1 cellular context compared by ENCODE assay signal in genomic region chr4:20723019-20723418, GRCh38.
TF ChIP-seq lines count a peak whose summit lies in the region.

No MANE protein-coding gene starts in this region.

TF ChIP-seq in HepG2, 621 proteins besides CTCF, POLR2A, EP300 and RAD21:
- TF ChIP-seq ZNF260 (CRISPR knock-in tag; IDR thresholded peaks at IDR 0.05; ENCODE audit: borderline replicate concordance, low read depth) = no peak
- TF ChIP-seq HDAC1 (CRISPR knock-in tag; IDR thresholded peaks at IDR 0.05) = no peak
- TF ChIP-seq IRX3 (CRISPR knock-in tag; IDR thresholded peaks at IDR 0.05; ENCODE audit: borderline replicate concordance, low read depth) = no peak
- no peak for TF ChIP-seq SP140L (CRISPR knock-in tag; IDR thresholded peaks at IDR 0.05; ENCODE audit: borderline replicate concordance)
- TF ChIP-seq THAP7 (CRISPR knock-in tag; IDR thresholded peaks at IDR 0.05) = no peak
- TF ChIP-seq ZNF263 (CRISPR knock-in tag; IDR thresholded peaks at IDR 0.05) = no peak
- TF ChIP-seq, protein P1, sequence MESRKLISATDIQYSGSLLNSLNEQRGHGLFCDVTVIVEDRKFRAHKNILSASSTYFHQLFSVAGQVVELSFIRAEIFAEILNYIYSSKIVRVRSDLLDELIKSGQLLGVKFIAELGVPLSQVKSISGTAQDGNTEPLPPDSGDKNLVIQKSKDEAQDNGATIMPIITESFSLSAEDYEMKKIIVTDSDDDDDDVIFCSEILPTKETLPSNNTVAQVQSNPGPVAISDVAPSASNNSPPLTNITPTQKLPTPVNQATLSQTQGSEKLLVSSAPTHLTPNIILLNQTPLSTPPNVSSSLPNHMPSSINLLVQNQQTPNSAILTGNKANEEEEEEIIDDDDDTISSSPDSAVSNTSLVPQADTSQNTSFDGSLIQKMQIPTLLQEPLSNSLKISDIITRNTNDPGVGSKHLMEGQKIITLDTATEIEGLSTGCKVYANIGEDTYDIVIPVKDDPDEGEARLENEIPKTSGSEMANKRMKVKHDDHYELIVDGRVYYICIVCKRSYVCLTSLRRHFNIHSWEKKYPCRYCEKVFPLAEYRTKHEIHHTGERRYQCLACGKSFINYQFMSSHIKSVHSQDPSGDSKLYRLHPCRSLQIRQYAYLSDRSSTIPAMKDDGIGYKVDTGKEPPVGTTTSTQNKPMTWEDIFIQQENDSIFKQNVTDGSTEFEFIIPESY (CRISPR knock-in tag; IDR thresholded peaks at IDR 0.05) = no peak
- TF ChIP-seq GLI4 (CRISPR knock-in tag; IDR thresholded peaks at IDR 0.05; ENCODE audit: borderline replicate concordance) = no peak
- TF ChIP-seq KLF12 (CRISPR knock-in tag; IDR thresholded peaks at IDR 0.05; ENCODE audit: borderline replicate concordance) = no peak
- no peak for TF ChIP-seq PLRG1 (conservative IDR thresholded peaks at IDR 0.05)
- no peak for TF ChIP-seq MIER3 (CRISPR knock-in tag; IDR thresholded peaks at IDR 0.05; ENCODE audit: borderline replicate concordance)
- TF ChIP-seq, protein P2, sequence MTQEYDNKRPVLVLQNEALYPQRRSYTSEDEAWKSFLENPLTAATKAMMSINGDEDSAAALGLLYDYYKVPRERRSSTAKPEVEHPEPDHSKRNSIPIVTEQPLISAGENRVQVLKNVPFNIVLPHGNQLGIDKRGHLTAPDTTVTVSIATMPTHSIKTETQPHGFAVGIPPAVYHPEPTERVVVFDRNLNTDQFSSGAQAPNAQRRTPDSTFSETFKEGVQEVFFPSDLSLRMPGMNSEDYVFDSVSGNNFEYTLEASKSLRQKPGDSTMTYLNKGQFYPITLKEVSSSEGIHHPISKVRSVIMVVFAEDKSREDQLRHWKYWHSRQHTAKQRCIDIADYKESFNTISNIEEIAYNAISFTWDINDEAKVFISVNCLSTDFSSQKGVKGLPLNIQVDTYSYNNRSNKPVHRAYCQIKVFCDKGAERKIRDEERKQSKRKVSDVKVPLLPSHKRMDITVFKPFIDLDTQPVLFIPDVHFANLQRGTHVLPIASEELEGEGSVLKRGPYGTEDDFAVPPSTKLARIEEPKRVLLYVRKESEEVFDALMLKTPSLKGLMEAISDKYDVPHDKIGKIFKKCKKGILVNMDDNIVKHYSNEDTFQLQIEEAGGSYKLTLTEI (CRISPR knock-in tag; conservative IDR thresholded peaks at IDR 0.05) = no peak
- TF ChIP-seq ARNT (IDR thresholded peaks at IDR 0.05) = no peak
- no peak for TF ChIP-seq ZNF280D (CRISPR knock-in tag; IDR thresholded peaks at IDR 0.05)
- TF ChIP-seq ZNF839 (CRISPR knock-in tag; IDR thresholded peaks at IDR 0.05; ENCODE audit: borderline replicate concordance) = no peak
- TF ChIP-seq ZNF777 (CRISPR knock-in tag; IDR thresholded peaks at IDR 0.05) = no peak
- no peak for TF ChIP-seq SAFB2 (CRISPR knock-in tag; IDR thresholded peaks at IDR 0.05; ENCODE audit: borderline replicate concordance, low read depth)
